26 cellular contexts compared by ENCODE assay signal in genomic region chr9:973295-973842, GRCh38. TPM values are rescaled to one million over a fixed set of nuclear protein-coding genes. Genes with fewer than 3 reads are reported as not detected.
DNase-seq lines count a peak whose midpoint lies in the region; ATAC-seq, FAIRE-seq and TF ChIP-seq lines count a peak whose summit lies in the region.
"Had no signal": no experiment of that assay in that cellular context is flagged by ENCODE, and none has a peak within 500 bp of the region (broad histone marks: within the 10 kb centered on the region; RNA-seq: fewer than 3 reads in every experiment).

No MANE protein-coding gene starts in this region.

- no peaks in the 10 kb centered on the region for H3K79me2 ChIP-seq in GM23338 (replicated peaks; ENCODE audit: insufficient read depth)
- no peaks in the 10 kb centered on the region for H3K79me2 ChIP-seq in endothelial cell of umbilical vein (ENCODE audit: control insufficient read depth, insufficient read depth, low read length)
- H3K79me2 ChIP-seq in neural cell (replicated peaks; ENCODE audit: insufficient read depth, low read length) = no peaks in the 10 kb centered on the region

- H4K20me1 ChIP-seq in GM23338 (replicated peaks; ENCODE audit: insufficient read depth) (peaks cover 35% of the 10 kb centered on the region), endothelial cell of umbilical vein (replicated peaks; ENCODE audit: control insufficient read depth, extremely low read depth, insufficient read depth, low read length) (no peaks in the 10 kb centered on the region), neural cell (ENCODE audit: insufficient read depth) (no peaks in the 10 kb centered on the region)

- H3F3A ChIP-seq in GM23338 (replicated peaks; ENCODE audit: low read depth) (peaks cover 22% of the 10 kb centered on the region), neural cell (ENCODE audit: insufficient read depth, low read length, poor library complexity, severe bottlenecking) (no peaks in the 10 kb centered on the region)

- no peak for DNase-seq in activated CD4-positive, alpha-beta T cell treated with anti-CD3 and anti-CD28 coated beads, Interleukin-2, amount 10 ng/mL, durations not matched to agents 7 days and 5 days
- no peak for DNase-seq in activated CD4-positive, alpha-beta T cell treated with anti-CD3 and anti-CD28 coated beads for 4 hours
- peak; percentile 17 for DNase-seq in GM23338 (ENCODE audit: low spot score)
- no peak for DNase-seq in endothelial cell of umbilical vein (ENCODE audit: low read depth, low spot score)
- DNase-seq in NCI-H2081 treated with DMSO at 0.1 percent for 48 hours (lab: John Stamatoyannopoulos, UW) = no peak
- no peak for DNase-seq in T-helper 2 cell
- DNase-seq: activated CD8-positive, alpha-beta memory T cell treated with anti-CD3 and anti-CD28 coated beads, Interleukin-2, amount 50 U/mL, for 4 hours; activated naive CD4-positive, alpha-beta T cell treated with Interleukin-2 at 50 U/mL for 16 hours; amygdala; COR-L47; DMS79 treated with DMSO at 0.1 percent for 48 hours; dorsolateral prefrontal cortex; foreskin fibroblast; GOT3; IMR-90; left ventricle myocardium inferior; Peyer's patch; T-cell; transverse colon had no signal

- H3K27ac ChIP-seq in GM23338 (ENCODE audit: low read depth) = no peak overlapping the region
- H3K27ac ChIP-seq in endothelial cell of umbilical vein (ENCODE audit: insufficient read depth, low read depth, low read length) = no peak overlapping the region
- H3K27ac ChIP-seq in neural cell (ENCODE audit: low read length) = no peak overlapping the region
- H3K27ac ChIP-seq: 22Rv1, dorsolateral prefrontal cortex, left ventricle myocardium inferior, Peyer's patch, transverse colon had no signal

- no peak for TF ChIP-seq CTCF in GM23338 (conservative IDR thresholded peaks at IDR 0.05; ENCODE audit: low read depth in 2 of 2)
- TF ChIP-seq CTCF in endothelial cell of umbilical vein (IDR thresholded peaks at IDR 0.05; ENCODE audit: extremely low read depth in 1 of 2, insufficient read depth in 1 of 2, low read depth in 1 of 2, low read length in 2 of 2) = no peak
- no peak for TF ChIP-seq CTCF in neural cell (IDR thresholded peaks at IDR 0.05; ENCODE audit: poor library complexity, severe bottlenecking)

- 0 out of 2 replicates have a peak overlapping the region, but pooled peaks have one; percentile 92 for H2AFZ ChIP-seq in GM23338
- no peak overlapping the region for H2AFZ ChIP-seq in endothelial cell of umbilical vein (ENCODE audit: low read depth, low read length)
- H2AFZ ChIP-seq in neural cell (ENCODE audit: low read depth, low read length) = no peak overlapping the region

- peaks cover 77% of the 10 kb centered on the region for H3K27me3 Mint-ChIP-seq in activated CD4-positive, alpha-beta T cell treated with anti-CD3 and anti-CD28 coated beads, Interleukin-2, amount 10 ng/mL, durations not matched to agents 7 days and 5 days
- H3K27me3 Mint-ChIP-seq in GM23338 (ENCODE audit: insufficient read depth, low read depth, poor library complexity) = peaks cover 94% of the 10 kb centered on the region

- no peak overlapping the region for H3K4me3 Mint-ChIP-seq in activated CD4-positive, alpha-beta T cell treated with anti-CD3 and anti-CD28 coated beads, Interleukin-2, amount 10 ng/mL, durations not matched to agents 7 days and 5 days
- H3K4me3 Mint-ChIP-seq in GM23338 = peak overlapping the region; percentile 55
- H3K4me3 Mint-ChIP-seq: activated CD4-positive, alpha-beta T cell treated with anti-CD3 and anti-CD28 coated beads for 36 hours had no signal

- CTCF ChIA-PET in activated CD4-positive, alpha-beta T cell treated with anti-CD3 and anti-CD28 coated beads, Interleukin-2, amount 10 ng/mL, durations not matched to agents 7 days and 5 days (lab: Charles Lee) = no interaction called here
- CTCF ChIA-PET in endothelial cell of umbilical vein (lab: Charles Lee) = no interaction called here

- no peak for TF ChIP-seq RAD21 in neural cell (conservative IDR thresholded peaks at IDR 0.05)

- POLR2A ChIA-PET in activated CD4-positive, alpha-beta T cell treated with anti-CD3 and anti-CD28 coated beads, Interleukin-2, amount 10 ng/mL, durations not matched to agents 7 days and 5 days (lab: Charles Lee) = no interaction called here
- POLR2A ChIA-PET in endothelial cell of umbilical vein (lab: Charles Lee) = no interaction called here

- H3K4me1 Mint-ChIP-seq in activated CD4-positive, alpha-beta T cell treated with anti-CD3 and anti-CD28 coated beads, Interleukin-2, amount 10 ng/mL, durations not matched to agents 7 days and 5 days = peaks cover 7% of the 10 kb centered on the region
- peaks cover 51% of the 10 kb centered on the region for H3K4me1 Mint-ChIP-seq in GM23338

- no peaks in the 10 kb centered on the region for H3K9me3 ChIP-seq in endothelial cell of umbilical vein (replicated peaks; ENCODE audit: control insufficient read depth, insufficient read depth, low read length)
- no peaks in the 10 kb centered on the region for H3K9me3 ChIP-seq in neural cell (ENCODE audit: low read length)
- H3K9me3 ChIP-seq: left ventricle myocardium inferior, Peyer's patch, transverse colon had no signal

- H3K36me3 ChIP-seq in GM23338 (ENCODE audit: insufficient read depth) (no peaks in the 10 kb centered on the region), endothelial cell of umbilical vein (ENCODE audit: control insufficient read depth in 2 of 2, extremely low read depth in 1 of 2, insufficient read depth in 2 of 2, low read length in 2 of 2) (no peaks in the 10 kb centered on the region), neural cell (ENCODE audit: insufficient read depth, low read length) (no peaks in the 10 kb centered on the region)
- H3K36me3 ChIP-seq: left ventricle myocardium inferior, Peyer's patch, transverse colon had no signal

- intact Hi-C loops in endothelial cell of umbilical vein (cut with micrococcal nuclease) = no loop called here

- ATAC-seq in GM23338 (no peak), GM21737 (IDR thresholded peaks at IDR 0.05; ENCODE audit: unreplicated experiment) (no peak)
- ATAC-seq: activated CD4-positive, alpha-beta T cell treated with anti-CD3 and anti-CD28 coated beads for 36 hours had no signal

- peaks cover 100% of the 10 kb centered on the region for H3K27me3 ChIP-seq in GM23338 (ENCODE audit: insufficient read depth)
- H3K27me3 ChIP-seq in endothelial cell of umbilical vein (ENCODE audit: control insufficient read depth in 2 of 2, insufficient read depth in 2 of 2, low read length in 2 of 2) = peaks cover 88 to 98% of the 10 kb centered on the region in 2 experiments
- H3K27me3 ChIP-seq in neural cell (ENCODE audit: insufficient read depth, low read depth, low read length) = peaks cover 99% of the 10 kb centered on the region

- H3K9ac ChIP-seq in endothelial cell of umbilical vein (replicated peaks; ENCODE audit: extremely low read depth, insufficient read depth, low read length) (no peak overlapping the region), neural cell (ENCODE audit: low read length) (no peak overlapping the region)

- dilution Hi-C loops in endothelial cell of umbilical vein (cut with MboI; ENCODE audit: extremely low pct_ligation_motif_present, low sequenced_read_pairs) = no loop called here

- no TSS peak for BruUV-seq in endothelial cell of umbilical vein (replicated peaks; lab: Mats Ljungman, UMichigan)

- H3K4me3 ChIP-seq in GM23338 (peak overlapping the region; percentile 70), endothelial cell of umbilical vein (replicated peaks in 1 of 3; ENCODE audit: insufficient read depth in 1 of 3, low read depth in 1 of 3, low read length in 3 of 3) (no peak overlapping the region), neural cell (ENCODE audit: low read length) (no peak overlapping the region)

- H3K4me1 ChIP-seq in GM23338 (ENCODE audit: insufficient read depth) (peaks cover 41% of the 10 kb centered on the region), endothelial cell of umbilical vein (ENCODE audit: control insufficient read depth, extremely low read depth, insufficient read depth, low read length) (no peaks in the 10 kb centered on the region)

- peaks cover 4% of the 10 kb centered on the region for H3K9me3 Mint-ChIP-seq in activated CD4-positive, alpha-beta T cell treated with anti-CD3 and anti-CD28 coated beads, Interleukin-2, amount 10 ng/mL, durations not matched to agents 7 days and 5 days
- H3K9me3 Mint-ChIP-seq in GM23338 = peaks cover 4% of the 10 kb centered on the region; the same call in 1 of the 3 replicates
- H3K9me3 Mint-ChIP-seq: T-cell had no signal

- no peak for FAIRE-seq in endothelial cell of umbilical vein (lab: Jason Lieb, UNC)
- FAIRE-seq: GM12892 had no signal

- no peak for TF ChIP-seq POLR2A in endothelial cell of umbilical vein (IDR thresholded peaks at IDR 0.05; ENCODE audit: low read depth, low read length)

- peak overlapping the region; percentile 10 for H3K27ac Mint-ChIP-seq in activated CD4-positive, alpha-beta T cell treated with anti-CD3 and anti-CD28 coated beads, Interleukin-2, amount 10 ng/mL, durations not matched to agents 7 days and 5 days
- no peak overlapping the region for H3K27ac Mint-ChIP-seq in GM23338
- H3K27ac Mint-ChIP-seq: activated CD4-positive, alpha-beta T cell treated with anti-CD3 and anti-CD28 coated beads for 36 hours had no signal

- no peak for TF ChIP-seq EP300 in neural cell (conservative IDR thresholded peaks at IDR 0.05; ENCODE audit: poor library complexity, severe bottlenecking)

- peak overlapping the region; percentile 91 for H3K4me2 ChIP-seq in GM23338
- no peak overlapping the region for H3K4me2 ChIP-seq in endothelial cell of umbilical vein (ENCODE audit: insufficient read depth, low read length)
- H3K4me2 ChIP-seq in neural cell (ENCODE audit: low read length) = no peak overlapping the region

- no peaks in the 10 kb centered on the region for H3K9me1 ChIP-seq in endothelial cell of umbilical vein (replicated peaks; ENCODE audit: control insufficient read depth, extremely low read depth, insufficient read depth, low read length)

- H3K9me2 ChIP-seq in GM23338 (ENCODE audit: insufficient read depth) (no peaks in the 10 kb centered on the region), neural cell (ENCODE audit: insufficient read depth, low read length) (no peaks in the 10 kb centered on the region)

- peaks cover 6% of the 10 kb centered on the region for H3K36me3 Mint-ChIP-seq in activated CD4-positive, alpha-beta T cell treated with anti-CD3 and anti-CD28 coated beads, Interleukin-2, amount 10 ng/mL, durations not matched to agents 7 days and 5 days (ENCODE audit: low read depth)
- H3K36me3 Mint-ChIP-seq in GM23338 (ENCODE audit: low read depth) = no peaks in the 10 kb centered on the region; the same call in 2 of the 3 replicates
- H3K36me3 Mint-ChIP-seq: T-cell had no signal

RNA-seq across cellular contexts. Expression of gene DMRT3, which starts 3.1 kb away (rescaled TPM):
- total RNA-seq in activated CD4-positive, alpha-beta T cell treated with anti-CD3 and anti-CD28 coated beads, Interleukin-2, amount 10 ng/mL, durations not matched to agents 7 days and 5 days = not detected
- not detected in 2 replicates for total RNA-seq in GM23338 (2014; rRNA removed; shearing (Covaris generic))
- polyA plus RNA-seq in GM23338 (2016; fragmentation: Nextera tagmentation; extraction: Ambion mirVana) = not detected in 2 replicates
- total RNA-seq in endothelial cell of umbilical vein = not detected in 2 replicates
- polyA plus RNA-seq in endothelial cell of umbilical vein = not detected in 2 replicates
- polyA plus RNA-seq in endothelial cell of umbilical vein (2011; cell fraction: cytosol; rRNA removed) = not detected in 2 replicates
- polyA plus RNA-seq in endothelial cell of umbilical vein (2011; cell fraction: nucleus; rRNA removed) = not detected in 2 replicates
- not detected in 2 replicates for polyA plus RNA-seq in endothelial cell of umbilical vein (2012)
- not detected in 2 replicates for polyA minus RNA-seq in endothelial cell of umbilical vein
- polyA minus RNA-seq in endothelial cell of umbilical vein (2011; cell fraction: cytosol; rRNA and poly(A)+ RNA removed) = not detected
- polyA minus RNA-seq in endothelial cell of umbilical vein (2011; cell fraction: nucleus; rRNA and poly(A)+ RNA removed) = not detected in 2 replicates
- polyA plus RNA-seq in neural cell = not detected in 2 replicates
- polyA minus RNA-seq in neural cell = not detected in 2 replicates
- total RNA-seq: activated CD4-positive, alpha-beta T cell treated with anti-CD3 and anti-CD28 coated beads for 36 hours; IMR-90; left ventricle myocardium inferior; mononuclear cell; NCI-H460; Peyer's patch; T-cell; transverse colon had no signal
- polyA plus RNA-seq: IMR-90 had no signal
